ENCODE assay signal across 7 cellular contexts in genomic region chr14:88791629-88792571, GRCh38. TPM values are rescaled to one million over a fixed set of nuclear protein-coding genes. Genes with fewer than 3 reads are reported as not detected.
DNase-seq lines count a peak whose midpoint lies in the region; ATAC-seq and TF ChIP-seq lines count a peak whose summit lies in the region.

No MANE protein-coding gene starts in this region.

- no peaks in the 10 kb centered on the region for H3K36me3 ChIP-seq in mucosa of descending colon (ENCODE audit: low read depth)

- H3K4me1 ChIP-seq in mucosa of descending colon (ENCODE audit: low read depth) = no peaks in the 10 kb centered on the region

- intact Hi-C loops in mucosa of descending colon (cut with DNase I, micrococcal nuclease) = no loop called here

- peak overlapping the region; percentile 33 for H3K4me3 ChIP-seq in mucosa of descending colon

- peaks cover 11% of the 10 kb centered on the region for H3K4me1 Mint-ChIP-seq in T-helper 17 cell
- peaks cover 4 to 14% of the 10 kb centered on the region in 2 donors for H3K4me1 Mint-ChIP-seq in effector memory CD8-positive, alpha-beta T cell (ENCODE audit: low read depth in 2 of 2)

- no peaks in the 10 kb centered on the region for H3K27me3 Mint-ChIP-seq in T-helper 17 cell
- no peaks in the 10 kb centered on the region for H3K27me3 Mint-ChIP-seq in effector memory CD8-positive, alpha-beta T cell

- no peak overlapping the region for H3K27ac ChIP-seq in substantia nigra (ENCODE audit: low read depth, low read length, poor library complexity, severe bottlenecking)

- CTCF ChIA-PET in GM10248 (lab: Yijun Ruan, JAX) = interaction anchor here (1.2 to 1.9 kb wide), 3 partner anchors 8 to 124 kb away, joined by 3 to 9 read pairs (median 4); partner anchors contain the start of gene TTC8

- H3K4me3 Mint-ChIP-seq in T-helper 17 cell = peak overlapping the region; percentile 90
- peak overlapping the region; percentile 80 to 86 for H3K4me3 Mint-ChIP-seq in effector memory CD8-positive, alpha-beta T cell

- POLR2A ChIA-PET in GM10248 (lab: Yijun Ruan, JAX) = no interaction called here

- no peak for TF ChIP-seq CTCF in GM10248 (IDR thresholded peaks at IDR 0.05; ENCODE audit: control extremely low read depth, extremely low read depth, low read depth, missing control alignments)
- no peak for TF ChIP-seq CTCF in mucosa of descending colon (IDR thresholded peaks at IDR 0.05)

- H3K36me3 Mint-ChIP-seq in T-helper 17 cell (ENCODE audit: low read depth) = no peaks in the 10 kb centered on the region
- no peaks in the 10 kb centered on the region for H3K36me3 Mint-ChIP-seq in effector memory CD8-positive, alpha-beta T cell (ENCODE audit: insufficient read depth)

- ATAC-seq in HG03342 (IDR thresholded peaks at IDR 0.05; ENCODE audit: unreplicated experiment) = peak; percentile 2
- no peak for ATAC-seq in T-helper 17 cell
- no peak for ATAC-seq in effector memory CD8-positive, alpha-beta T cell (replicated peaks)
- ATAC-seq in mucosa of descending colon = peak; percentile 5

- H3K9me3 ChIP-seq in T-helper 17 cell (ENCODE audit: control insufficient read depth, low read length, poor library complexity, severe bottlenecking) (no peaks in the 10 kb centered on the region), mucosa of descending colon (no peaks in the 10 kb centered on the region)

- peak overlapping the region; percentile 86 for H3K27ac Mint-ChIP-seq in T-helper 17 cell
- peak overlapping the region in 1 of 2 donors; percentile 84 for H3K27ac Mint-ChIP-seq in effector memory CD8-positive, alpha-beta T cell

- DNase-seq in GM10248 (ENCODE audit: extremely low spot score) = peak; percentile 5
- DNase-seq in T-helper 17 cell = no peak
- DNase-seq in effector memory CD8-positive, alpha-beta T cell = no peak
- peak in 2 of 3 donors; percentile 29 to 54 for DNase-seq in mucosa of descending colon
- DNase-seq in substantia nigra (lab: John Stamatoyannopoulos, UW) = peak in 31 of 49 donors; percentile 4 to 70 (median 30)
- DNase-seq in T-helper 9 cell = no peak

- H3K9me3 Mint-ChIP-seq in effector memory CD8-positive, alpha-beta T cell = no peaks in the 10 kb centered on the region

RNA-seq across cellular contexts. Expression of gene EML5, which starts 0.9 kb away (rescaled TPM):
- total RNA-seq in T-helper 17 cell (1 to 10 TPM; 3.1 to 3.7 TPM), mucosa of descending colon (1 to 10 TPM; 1.3 to 4.1 (median 1.4) TPM)

RNA-seq across cellular contexts. Expression of gene TTC8, which starts 32.6 kb away (rescaled TPM):
- 1 to 10 TPM; 2.8 to 3.4 TPM for total RNA-seq in T-helper 17 cell
- total RNA-seq in mucosa of descending colon = 10 to 100 TPM; 12.5 to 20.2 (median 14.1) TPM

Comparison
In these comparisons a context has a peak if more than half of its experiments do, and no peak if none do; other contexts are left out.
1. DNase-seq: peak in GM10248 (single experiment), mucosa of descending colon (2 of 3) and substantia nigra (31 of 49); none in T-helper 17 cell (0 of 3), effector memory CD8-positive, alpha-beta T cell (0 of 3) and T-helper 9 cell (single experiment).
2. ATAC-seq: peak in HG03342 (single experiment) and mucosa of descending colon (single experiment); none in T-helper 17 cell (single experiment) and effector memory CD8-positive, alpha-beta T cell (single experiment).